ENCODE assay signal across 9 cellular contexts in genomic region chr17:50547736-50548083, GRCh38. TPM values are rescaled to one million over a fixed set of nuclear protein-coding genes. Genes with fewer than 3 reads are reported as not detected.
DNase-seq lines count a peak whose midpoint lies in the region; ATAC-seq, FAIRE-seq and TF ChIP-seq lines count a peak whose summit lies in the region.
"Had no signal": no experiment of that assay in that cellular context is flagged by ENCODE, and none has a peak within 500 bp of the region (broad histone marks: within the 10 kb centered on the region; RNA-seq: fewer than 3 reads in every experiment).

No MANE protein-coding gene starts in this region.

- CTCF ChIA-PET in H1 (lab: Charles Lee; ENCODE audit: partially characterized antibody), result interaction anchor here (0.6 to 12.4 kb wide), 11 partner anchors 9 to 957 kb away, joined by 3 to 404 read pairs (median 4); no protein-coding TSS in a partner anchor

- H3K4me3 ChIP-seq in CD4-positive, CD25-positive, alpha-beta regulatory T cell (ENCODE audit: low read depth, low read length), result no peak overlapping the region
- peak overlapping the region; percentile 59 for H3K4me3 ChIP-seq in NB4 (ENCODE audit: low read depth, low read length)
- H3K4me3 ChIP-seq in H1 (ENCODE audit: extremely low read depth in 1 of 4, insufficient read depth in 2 of 4, low read depth in 3 of 4, low read length in 4 of 4), result peak overlapping the region in 3 of 4 experiments; percentile 53 to 67 (median 61); a peak in 6 of 8 replicates
- peak overlapping the region in 1 of 2 donors; percentile 59 for H3K4me3 ChIP-seq in neuronal stem cell (ENCODE audit: low read length in 2 of 2)

- no peak for DNase-seq in CD4-positive, CD25-positive, alpha-beta regulatory T cell
- DNase-seq in NB4 (ENCODE audit: low read depth) (no peak), H1 (ENCODE audit: low read depth in 1 of 2, low spot score in 2 of 2) (no peak), neuronal stem cell (ENCODE audit: low spot score) (no peak), AG08396 (ENCODE audit: low spot score) (no peak), mucosa of gallbladder (ENCODE audit: low spot score) (no peak), germinal center (ENCODE audit: low spot score) (no peak)

- H3K14ac ChIP-seq in H1 (ENCODE audit: insufficient read length), result no peak overlapping the region
- H3K14ac ChIP-seq in neuronal stem cell (ENCODE audit: low read length), result no peak overlapping the region

- H4K8ac ChIP-seq in H1 (ENCODE audit: extremely low read depth, insufficient read depth, low read length) (no peak overlapping the region; the same call in 1 of the 2 replicates), neuronal stem cell (ENCODE audit: low read depth, low read length) (no peak overlapping the region)

- H2AK5ac ChIP-seq in H1 (ENCODE audit: low read depth, low read length) (no peak overlapping the region), neuronal stem cell (ENCODE audit: low read depth, low read length) (peak overlapping the region; percentile 86)

- peaks cover 0 to 20% (median 4%) of the 10 kb centered on the region in 4 donors for H3K4me1 Mint-ChIP-seq in CD4-positive, CD25-positive, alpha-beta regulatory T cell

- H2BK12ac ChIP-seq in H1 (ENCODE audit: low read depth, low read length), result peak overlapping the region; percentile 50; the same call in 1 of the 2 replicates
- H2BK12ac ChIP-seq in neuronal stem cell (ENCODE audit: low read length), result peak overlapping the region; percentile 88

- H2BK120ac ChIP-seq in H1 (replicated peaks; ENCODE audit: low read depth, low read length) (no peak overlapping the region), neuronal stem cell (ENCODE audit: low read depth, low read length) (peak overlapping the region; percentile 51)

- peak overlapping the region; percentile 59 to 95 (median 88) for H3K4me3 Mint-ChIP-seq in CD4-positive, CD25-positive, alpha-beta regulatory T cell

- H3K27me3 Mint-ChIP-seq in CD4-positive, CD25-positive, alpha-beta regulatory T cell, result no peaks in the 10 kb centered on the region

- no peak for TF ChIP-seq RAD21 in H1 (IDR thresholded peaks at IDR 0.05 in 1 of 2, conservative IDR thresholded peaks at IDR 0.05 in 1 of 2; ENCODE audit: low read depth in 2 of 2, low read length in 2 of 2)

- no peak overlapping the region for H3K23ac ChIP-seq in H1 (ENCODE audit: insufficient read length)
- no peak overlapping the region for H3K23ac ChIP-seq in neuronal stem cell (ENCODE audit: low read depth, low read length, poor library complexity)

- no peaks in the 10 kb centered on the region for H3K9me3 ChIP-seq in CD4-positive, CD25-positive, alpha-beta regulatory T cell (ENCODE audit: control insufficient read depth in 2 of 2, low read length in 2 of 2)
- no peaks in the 10 kb centered on the region for H3K9me3 ChIP-seq in H1 (ENCODE audit: insufficient read depth in 2 of 2, low read depth in 1 of 2, low read length in 1 of 2)
- no peaks in the 10 kb centered on the region for H3K9me3 ChIP-seq in neuronal stem cell (replicated peaks in 1 of 2; ENCODE audit: control insufficient read depth in 2 of 2, insufficient read depth in 1 of 2, low read depth in 1 of 2, low read length in 2 of 2)

- no peak overlapping the region for H4K5ac ChIP-seq in H1 (ENCODE audit: insufficient read length, low read depth, low read length)

- H3K36me3 Mint-ChIP-seq in CD4-positive, CD25-positive, alpha-beta regulatory T cell, result peaks cover 3% of the 10 kb centered on the region

- H3K18ac ChIP-seq in H1 (ENCODE audit: extremely low read depth, low read length) (0 out of 2 replicates have a peak overlapping the region, but pooled peaks have one; percentile 95), neuronal stem cell (ENCODE audit: low read length) (peak overlapping the region; percentile 96)

- FAIRE-seq in H1 (lab: Jason Lieb, UNC), result no peak
- FAIRE-seq: islet of Langerhans had no signal

- no peaks in the 10 kb centered on the region for H3K79me1 ChIP-seq in H1 (ENCODE audit: low read depth, low read length)
- H3K79me1 ChIP-seq in neuronal stem cell (ENCODE audit: low read depth, low read length), result peaks cover 4% of the 10 kb centered on the region

- H4K20me1 ChIP-seq in H1 (replicated peaks in 1 of 2; ENCODE audit: control insufficient read depth in 1 of 2, insufficient read depth in 2 of 2, low read length in 2 of 2), result no peaks in the 10 kb centered on the region

- no peak overlapping the region for H3K56ac ChIP-seq in H1 (replicated peaks; ENCODE audit: insufficient read length, low read depth, low read length)

- H2BK15ac ChIP-seq in H1 (ENCODE audit: low read length) (no peak overlapping the region), neuronal stem cell (ENCODE audit: low read length) (peak overlapping the region; percentile 99)

- no peak overlapping the region for H2AFZ ChIP-seq in H1 (ENCODE audit: low read length)
- H2AFZ ChIP-seq in neuronal stem cell (ENCODE audit: low read length), result no peak overlapping the region

- no peak for TF ChIP-seq CTCF in NB4 (IDR thresholded peaks at IDR 0.05; ENCODE audit: low read depth, low read length)
- TF ChIP-seq CTCF in H1 (IDR thresholded peaks at IDR 0.05; ENCODE audit: control extremely low read depth in 1 of 3, insufficient read depth in 1 of 3, low read depth in 1 of 3, low read length in 3 of 3), result no peak

- no peaks in the 10 kb centered on the region for H3K36me3 ChIP-seq in CD4-positive, CD25-positive, alpha-beta regulatory T cell (ENCODE audit: control insufficient read depth, insufficient read depth, low read length)
- H3K36me3 ChIP-seq in H1 (ENCODE audit: control insufficient read depth in 2 of 4, insufficient read depth in 4 of 4, low read length in 3 of 4), result no peaks in the 10 kb centered on the region
- peaks cover 0 to 2% of the 10 kb centered on the region in 2 donors for H3K36me3 ChIP-seq in neuronal stem cell (replicated peaks in 1 of 2; ENCODE audit: control insufficient read depth in 2 of 2, insufficient read depth in 2 of 2, low read length in 2 of 2)

- peak overlapping the region; percentile 46 to 75 for H3K4me2 ChIP-seq in H1 (ENCODE audit: insufficient read depth in 1 of 2, low read depth in 2 of 2, low read length in 2 of 2)
- peak overlapping the region; percentile 75 for H3K4me2 ChIP-seq in neuronal stem cell (ENCODE audit: insufficient read depth, low read length, poor library complexity, severe bottlenecking)

- no peaks in the 10 kb centered on the region for H3K9me3 Mint-ChIP-seq in CD4-positive, CD25-positive, alpha-beta regulatory T cell

- no peak overlapping the region for H2BK20ac ChIP-seq in H1 (ENCODE audit: low read length)

- H3K4ac ChIP-seq in H1 (replicated peaks; ENCODE audit: insufficient read length, low read depth, low read length) (no peak overlapping the region), neuronal stem cell (ENCODE audit: low read length) (peak overlapping the region; percentile 77)

- WGBS in H1 (ENCODE audit: extremely low coverage in 1 of 2, insufficient coverage in 1 of 2, insufficient read length in 1 of 2, insufficient replicate concordance in 2 of 2, low coverage in 1 of 2, low lambda C conversion rate in 2 of 2, missing lambda C conversion rate in 1 of 2), 2 experiments, result 77% methylated on average over 5 of the region's 5 CpGs; no CpG with 5 or more reads in 1 of the 2 experiments
- WGBS in neuronal stem cell (ENCODE audit: extremely low coverage in 2 of 2, insufficient read length in 2 of 2, insufficient replicate concordance in 1 of 2), 2 donors, result no CpG with 5 or more reads among the region's 5 CpGs

- H3K4me1 ChIP-seq in CD4-positive, CD25-positive, alpha-beta regulatory T cell (ENCODE audit: control insufficient read depth, insufficient read depth, low read length, poor library complexity, severe bottlenecking), result peaks cover 9% of the 10 kb centered on the region
- H3K4me1 ChIP-seq in H1 (replicated peaks in 1 of 4; ENCODE audit: control insufficient read depth in 3 of 4, insufficient read depth in 4 of 4, low read length in 3 of 4) (peaks cover 6 to 15% (median 9%) of the 10 kb centered on the region in 4 experiments), neuronal stem cell (ENCODE audit: control insufficient read depth in 2 of 2, insufficient read depth in 1 of 2, low read depth in 1 of 2, low read length in 2 of 2) (peaks cover 11 to 14% of the 10 kb centered on the region in 2 donors)

- H3K27ac Mint-ChIP-seq in CD4-positive, CD25-positive, alpha-beta regulatory T cell, result peak overlapping the region in 2 of 3 donors; percentile 36 to 69

- no peaks in the 10 kb centered on the region for H3K23me2 ChIP-seq in H1 (ENCODE audit: low read depth, low read length)

- peak overlapping the region in 1 of 4 experiments; percentile 36; a peak in 2 of 7 replicates for H3K9ac ChIP-seq in H1 (replicated peaks in 1 of 4; ENCODE audit: extremely low read depth in 1 of 4, low read depth in 3 of 4, low read length in 3 of 4)
- H3K9ac ChIP-seq in neuronal stem cell (ENCODE audit: low read depth, low read length, poor library complexity), result no peak overlapping the region

- H2BK5ac ChIP-seq in H1 (ENCODE audit: low read depth, low read length) (0 out of 2 replicates have a peak overlapping the region, but pooled peaks have one; percentile 47), neuronal stem cell (ENCODE audit: low read length) (peak overlapping the region; percentile 48)

- no peaks in the 10 kb centered on the region for H3K79me2 ChIP-seq in H1 (ENCODE audit: control insufficient read depth in 1 of 2, insufficient read depth in 2 of 2, low read length in 2 of 2)

- H3K27ac ChIP-seq in CD4-positive, CD25-positive, alpha-beta regulatory T cell (ENCODE audit: insufficient read depth, low read length, poor library complexity, severe bottlenecking), result no peak overlapping the region
- no peak overlapping the region for H3K27ac ChIP-seq in H1 (ENCODE audit: low read depth, low read length)
- no peak overlapping the region for H3K27ac ChIP-seq in neuronal stem cell (replicated peaks; ENCODE audit: low read length)

- TF ChIP-seq EP300 in H1 (IDR thresholded peaks at IDR 0.05; ENCODE audit: borderline replicate concordance in 1 of 2, low read depth in 2 of 2, low read length in 2 of 2), result no peak

- ATAC-seq in CD4-positive, CD25-positive, alpha-beta regulatory T cell (ENCODE audit: low read depth in 2 of 2), result no peak
- no peak for ATAC-seq in HG02884 (IDR thresholded peaks at IDR 0.05; ENCODE audit: unreplicated experiment)

- H4K91ac ChIP-seq in H1 (replicated peaks; ENCODE audit: insufficient read length, low read length) (no peak overlapping the region), neuronal stem cell (ENCODE audit: low read depth, low read length, poor library complexity) (peak overlapping the region; percentile 47)

- POLR2A ChIA-PET in H1 (lab: Charles Lee; ENCODE audit: partially characterized antibody), result interaction anchor here (1.0 to 2.1 kb wide), 5 partner anchors 10 to 78 kb away, joined by 3 to 10 read pairs (median 5); partner anchors contain the start of genes CACNA1G and EPN3

- H3K27me3 ChIP-seq in CD4-positive, CD25-positive, alpha-beta regulatory T cell (ENCODE audit: control insufficient read depth, insufficient read depth, low read length), result no peaks in the 10 kb centered on the region
- H3K27me3 ChIP-seq in H1 (replicated peaks in 1 of 4; ENCODE audit: control insufficient read depth in 3 of 4, extremely low read depth in 1 of 4, insufficient read depth in 3 of 4, low read length in 3 of 4), result no peaks in the 10 kb centered on the region
- peaks cover 0 to 11% (median 0%) of the 10 kb centered on the region in 3 experiments for H3K27me3 ChIP-seq in neuronal stem cell (ENCODE audit: control insufficient read depth in 3 of 3, insufficient read depth in 3 of 3, low read depth in 1 of 3, low read length in 3 of 3)

- TF ChIP-seq POLR2A in NB4 (IDR thresholded peaks at IDR 0.05; ENCODE audit: extremely low read depth, insufficient read length) (no peak), H1 (IDR thresholded peaks at IDR 0.05; ENCODE audit: control extremely low read depth in 1 of 2, low read depth in 2 of 2, low read length in 2 of 2) (no peak)

RNA-seq across cellular contexts. Expression of gene SPATA20, which starts 0.7 kb away (rescaled TPM):
- total RNA-seq in CD4-positive, CD25-positive, alpha-beta regulatory T cell, result 26.8 TPM
- 10 to 100 TPM in 1 of 4 donors, 1 to 10 TPM in 3; 5.8 to 10.3 (median 6.5) TPM for polyA plus RNA-seq in CD4-positive, CD25-positive, alpha-beta regulatory T cell
- total RNA-seq in H1 (2021; fragmentation: NEBNext Ultra II Directional; extraction: Animal tissue kit (Norgen Biotek cat#: 25700)), result 16.2 and 16.7 TPM in 2 replicates
- polyA plus RNA-seq in H1 (2011; rRNA removed), result 17.5 and 23.2 TPM in 2 replicates
- 18.3 TPM for polyA plus RNA-seq in H1 (2011; cell fraction: cytosol; rRNA removed)
- 124 TPM for polyA plus RNA-seq in H1 (2011; cell fraction: nucleus; rRNA removed)
- 10.5 to 22.8 TPM (median 22.0 TPM) in 4 replicates for polyA plus RNA-seq in H1 (2012, experiment 1 of 2)
- polyA plus RNA-seq in H1 (2012, experiment 2 of 2), result 15.5 TPM
- 16.1 TPM for polyA plus RNA-seq in H1 (2013, experiment 1 of 2)
- 14.2 TPM for polyA plus RNA-seq in H1 (2013, experiment 2 of 2)
- polyA minus RNA-seq in H1 (2011; rRNA and poly(A)+ RNA removed), result 9.0 and 10.5 TPM in 2 replicates
- 10.6 TPM for polyA minus RNA-seq in H1 (2011; cell fraction: cytosol; rRNA and poly(A)+ RNA removed)
- 32.9 TPM for polyA minus RNA-seq in H1 (2011; cell fraction: nucleus; rRNA and poly(A)+ RNA removed)
- 17.6 TPM for polyA plus RNA-seq in neuronal stem cell (2013, experiment 1 of 2)
- polyA plus RNA-seq in neuronal stem cell (2013, experiment 2 of 2), result 18.9 TPM
- total RNA-seq in mucosa of gallbladder, result 70.0 TPM

RNA-seq across cellular contexts. Expression of gene CACNA1G, which starts 12.8 kb away (rescaled TPM):
- total RNA-seq in CD4-positive, CD25-positive, alpha-beta regulatory T cell, result 0.05 TPM
- not detected for polyA plus RNA-seq in CD4-positive, CD25-positive, alpha-beta regulatory T cell
- 4.8 and 4.9 TPM in 2 replicates for total RNA-seq in H1 (2021; fragmentation: NEBNext Ultra II Directional; extraction: Animal tissue kit (Norgen Biotek cat#: 25700))
- 2.9 and 4.8 TPM in 2 replicates for polyA plus RNA-seq in H1 (2011; rRNA removed)
- polyA plus RNA-seq in H1 (2011; cell fraction: cytosol; rRNA removed), result 3.4 TPM
- 10.8 TPM for polyA plus RNA-seq in H1 (2011; cell fraction: nucleus; rRNA removed)
- 4.0 to 4.7 TPM (median 4.5 TPM) in 4 replicates for polyA plus RNA-seq in H1 (2012, experiment 1 of 2)
- polyA plus RNA-seq in H1 (2012, experiment 2 of 2), result 4.1 TPM
- 2.5 TPM for polyA plus RNA-seq in H1 (2013, experiment 1 of 2)
- polyA plus RNA-seq in H1 (2013, experiment 2 of 2), result 2.6 TPM
- polyA minus RNA-seq in H1 (2011; rRNA and poly(A)+ RNA removed), result 5.9 and 6.1 TPM in 2 replicates
- polyA minus RNA-seq in H1 (2011; cell fraction: cytosol; rRNA and poly(A)+ RNA removed), result 3.8 TPM
- 7.7 TPM for polyA minus RNA-seq in H1 (2011; cell fraction: nucleus; rRNA and poly(A)+ RNA removed)
- 3.0 TPM for polyA plus RNA-seq in neuronal stem cell (2013, experiment 1 of 2)
- polyA plus RNA-seq in neuronal stem cell (2013, experiment 2 of 2), result 2.8 TPM
- 0.26 TPM for total RNA-seq in mucosa of gallbladder

RNA-seq across cellular contexts. Expression of gene EPN3, which starts 15.2 kb away (rescaled TPM):
- not detected for total RNA-seq in CD4-positive, CD25-positive, alpha-beta regulatory T cell
- polyA plus RNA-seq in CD4-positive, CD25-positive, alpha-beta regulatory T cell, result not detected
- 5.8 and 7.9 TPM in 2 replicates for total RNA-seq in H1 (2021; fragmentation: NEBNext Ultra II Directional; extraction: Animal tissue kit (Norgen Biotek cat#: 25700))
- polyA plus RNA-seq in H1 (2011; rRNA removed), result 6.7 and 8.1 TPM in 2 replicates
- 4.7 TPM for polyA plus RNA-seq in H1 (2011; cell fraction: cytosol; rRNA removed)
- polyA plus RNA-seq in H1 (2011; cell fraction: nucleus; rRNA removed), result 9.8 TPM
- polyA plus RNA-seq in H1 (2012, experiment 1 of 2), result 4.6 to 8.1 TPM (median 4.8 TPM) in 4 replicates
- 18.3 TPM for polyA plus RNA-seq in H1 (2012, experiment 2 of 2)
- 4.9 TPM for polyA plus RNA-seq in H1 (2013, experiment 1 of 2)
- polyA plus RNA-seq in H1 (2013, experiment 2 of 2), result 5.5 TPM
- polyA minus RNA-seq in H1 (2011; rRNA and poly(A)+ RNA removed), result 3.8 and 4.1 TPM in 2 replicates
- polyA minus RNA-seq in H1 (2011; cell fraction: cytosol; rRNA and poly(A)+ RNA removed), result 5.2 TPM
- 11.3 TPM for polyA minus RNA-seq in H1 (2011; cell fraction: nucleus; rRNA and poly(A)+ RNA removed)
- 0.04 TPM for polyA plus RNA-seq in neuronal stem cell (2013, experiment 1 of 2)
- 0.07 TPM for polyA plus RNA-seq in neuronal stem cell (2013, experiment 2 of 2)
- total RNA-seq in mucosa of gallbladder, result 92.7 TPM

RNA-seq across cellular contexts. Expression of gene MYCBPAP, which starts 39.5 kb away (rescaled TPM):
- 5.7 TPM for total RNA-seq in CD4-positive, CD25-positive, alpha-beta regulatory T cell
- 1 to 10 TPM in 2 of 4 donors, under 1 TPM in 2; 0.50 to 1.6 (median 0.89) TPM for polyA plus RNA-seq in CD4-positive, CD25-positive, alpha-beta regulatory T cell
- total RNA-seq in H1 (2021; fragmentation: NEBNext Ultra II Directional; extraction: Animal tissue kit (Norgen Biotek cat#: 25700)), result 1.7 and 3.3 TPM in 2 replicates
- 0.89 and 1.2 TPM in 2 replicates for polyA plus RNA-seq in H1 (2011; rRNA removed)
- polyA plus RNA-seq in H1 (2011; cell fraction: cytosol; rRNA removed), result 2.8 TPM
- 9.0 TPM for polyA plus RNA-seq in H1 (2011; cell fraction: nucleus; rRNA removed)
- polyA plus RNA-seq in H1 (2012, experiment 1 of 2), result 0.88 to 2.6 TPM (median 2.1 TPM) in 4 replicates
- 1.0 TPM for polyA plus RNA-seq in H1 (2012, experiment 2 of 2)
- polyA plus RNA-seq in H1 (2013, experiment 1 of 2), result 0.85 TPM
- 0.68 TPM for polyA plus RNA-seq in H1 (2013, experiment 2 of 2)
- 2.2 and 2.6 TPM in 2 replicates for polyA minus RNA-seq in H1 (2011; rRNA and poly(A)+ RNA removed)
- polyA minus RNA-seq in H1 (2011; cell fraction: cytosol; rRNA and poly(A)+ RNA removed), result 2.4 TPM
- 6.1 TPM for polyA minus RNA-seq in H1 (2011; cell fraction: nucleus; rRNA and poly(A)+ RNA removed)
- 1.8 TPM for polyA plus RNA-seq in neuronal stem cell (2013, experiment 1 of 2)
- polyA plus RNA-seq in neuronal stem cell (2013, experiment 2 of 2), result 2.2 TPM
- total RNA-seq in mucosa of gallbladder, result 4.6 TPM

Comparison
In these comparisons a context has a peak if more than half of its experiments do, and no peak if none do; other contexts are left out.
1. RNA of gene EPN3, which starts 15.2 kb away (total RNA-seq): 92.7 TPM in mucosa of gallbladder (single experiment); 5.8 to 7.9 TPM in H1 and not detected in CD4-positive, CD25-positive, alpha-beta regulatory T cell (single experiment); every median in the first group is over 10 times any median in the second.